In the genomic region with DNA sequence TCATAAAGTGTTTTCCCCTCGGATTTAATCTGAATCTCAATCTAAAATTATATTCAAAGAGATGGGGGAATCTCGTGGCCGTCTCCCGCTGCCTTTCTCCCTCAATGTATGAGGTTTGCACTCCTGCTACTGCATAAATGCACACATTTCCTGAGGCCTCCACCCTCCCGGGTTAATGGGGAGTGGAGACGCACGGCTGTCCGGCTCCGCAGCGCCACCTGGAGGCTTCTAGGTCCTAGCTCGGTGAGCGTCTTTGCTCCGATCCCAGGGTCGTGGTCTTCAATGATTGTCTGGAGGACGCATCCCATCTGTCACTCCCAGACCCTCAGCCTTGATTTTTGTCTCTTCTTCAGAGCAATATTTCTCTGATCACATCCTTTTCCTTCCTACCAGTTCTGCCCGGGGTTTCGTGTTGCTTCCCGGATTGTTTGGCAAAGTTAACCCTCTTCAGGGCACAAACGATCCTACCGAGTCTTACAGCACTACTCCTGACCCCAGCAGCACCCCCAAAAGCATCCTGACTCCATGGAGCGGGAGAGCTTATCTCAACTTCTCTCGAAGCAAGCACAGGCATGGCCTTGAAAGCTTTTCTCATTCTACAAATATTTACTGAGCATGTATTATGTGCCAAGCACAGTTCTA, we compare ENCODE assay signal across 8 cellular contexts.
DNase-seq lines count a peak whose midpoint lies in the region; ATAC-seq and TF ChIP-seq lines count a peak whose summit lies in the region.

A gene (minus strand): TSS at position 110 of the 642 bp plus-strand sequence. CDS start 516 bp downstream, outside the sequence.

- ATAC-seq in HG03066 (IDR thresholded peaks at IDR 0.05; ENCODE audit: low read depth, unreplicated experiment), result peak; percentile 62
- ATAC-seq in GM21825 (IDR thresholded peaks at IDR 0.05; ENCODE audit: unreplicated experiment), result no peak

- DNase-seq in NCI-H2196 (lab: John Stamatoyannopoulos, UW; ENCODE audit: unreplicated experiment) (peak; percentile 87), cerebellar cortex (ENCODE audit: low spot score) (peak; percentile 85), kidney glomerular epithelial cell (lab: John Stamatoyannopoulos, UW) (peak; percentile 28)
- DNase-seq in activated CD4-positive, CD25-positive, alpha-beta regulatory T cell (lab: John Stamatoyannopoulos, UW), result peak; percentile 38 to 56 (median 42)
- peak; percentile 55 to 61 for DNase-seq in stimulated activated CD4-positive, alpha-beta T cell treated with anti-CD3 and anti-CD28 coated beads, Interleukin-15, amount 100 ng/mL, for 48 hours (ENCODE audit: low read depth in 2 of 2)

- peak; percentile 94 for TF ChIP-seq CTCF in GM12874 (IDR thresholded peaks at IDR 0.05; ENCODE audit: insufficient read depth, low read depth, low read length)

Comparison
In these comparisons a context has a peak if more than half of its experiments do, and no peak if none do; other contexts are left out.
1. DNase-seq: peak in every context shown above with its lines; median percentile 87 in NCI-H2196; 85 in cerebellar cortex; 58 in stimulated activated CD4-positive, alpha-beta T cell treated with anti-CD3 and anti-CD28 coated beads, Interleukin-15, amount 100 ng/mL, for 48 hours; 42 in activated CD4-positive, CD25-positive, alpha-beta regulatory T cell; 28 in kidney glomerular epithelial cell.